Comparison of ENCODE assay signal across 8 cellular contexts in genomic region chr9:108272350-108272899, GRCh38.
DNase-seq lines count a peak whose midpoint lies in the region; ATAC-seq and TF ChIP-seq lines count a peak whose summit lies in the region.

No MANE protein-coding gene starts in this region.

- H3K4me2 ChIP-seq in GM23248 (ENCODE audit: unreplicated experiment) = peak overlapping the region; percentile 86

- no peaks in the 10 kb centered on the region for H3K79me2 ChIP-seq in GM23248 (ENCODE audit: insufficient read depth)

- H3K27ac ChIP-seq in GM23248 = peak overlapping the region; percentile 10; the same call in 1 of the 2 replicates
- H3K27ac ChIP-seq in tibial artery = no peak overlapping the region

- peaks cover 22% of the 10 kb centered on the region for H3K4me1 Mint-ChIP-seq in chondrocyte (ENCODE audit: low read depth)

- H3K9me3 ChIP-seq in GM23248 (ENCODE audit: low read depth) (no peaks in the 10 kb centered on the region), tibial artery (no peaks in the 10 kb centered on the region)

- no peaks in the 10 kb centered on the region for H3K9me3 Mint-ChIP-seq in chondrocyte (ENCODE audit: low read depth)

- DNase-seq in CD1c-positive myeloid dendritic cell (ENCODE audit: extremely low spot score) = peak; percentile 47
- DNase-seq in GM23248 = peak; percentile 74
- peak; percentile 59 to 80 for DNase-seq in NCI-H524 (lab: John Stamatoyannopoulos, UW)
- no peak for DNase-seq in chondrocyte (ENCODE audit: low spot score)
- peak; percentile 63 for DNase-seq in left kidney (ENCODE audit: low read depth, low spot score)
- peak in 1 of 2 donors; percentile 51 for DNase-seq in tibial artery

- no peaks in the 10 kb centered on the region for H3K9me2 ChIP-seq in GM23248 (ENCODE audit: insufficient read depth)

- peak overlapping the region; percentile 22 for H3K27ac Mint-ChIP-seq in chondrocyte (ENCODE audit: unreplicated experiment)

- peak overlapping the region; percentile 64 for H3K9ac ChIP-seq in GM23248

- H3K4me1 ChIP-seq in GM23248 (ENCODE audit: insufficient read depth) (peaks cover 14% of the 10 kb centered on the region), tibial artery (peaks cover 0 to 4% (median 0%) of the 10 kb centered on the region in 4 donors)

- no peaks in the 10 kb centered on the region for H3K36me3 Mint-ChIP-seq in chondrocyte (ENCODE audit: low read depth)

- peak overlapping the region; percentile 85 for H2AFZ ChIP-seq in GM23248

- H3K27me3 Mint-ChIP-seq in chondrocyte (ENCODE audit: low read depth) = peaks cover 4% of the 10 kb centered on the region

- H4K20me1 ChIP-seq in GM23248 (ENCODE audit: insufficient read depth) = no peaks in the 10 kb centered on the region

- no peaks in the 10 kb centered on the region for H3F3A ChIP-seq in GM23248 (ENCODE audit: insufficient read depth)

- no peaks in the 10 kb centered on the region for H3K27me3 ChIP-seq in GM23248 (replicated peaks; ENCODE audit: insufficient read depth)
- H3K27me3 ChIP-seq in tibial artery = no peaks in the 10 kb centered on the region

- H3K36me3 ChIP-seq in GM23248 (ENCODE audit: low read depth) (no peaks in the 10 kb centered on the region), tibial artery (no peaks in the 10 kb centered on the region)

- intact Hi-C loops in tibial artery (cut with DNase I; ENCODE audit: low total_unique reads) = no loop called here

- in situ Hi-C loops in GM23248 (cut with MboI) = loop anchor here (5.0 kb wide), 1 partner anchor 785 kb away; the partner anchor contains the start of gene KLF4

- WGBS in GM23248 (ENCODE audit: low coverage in 1 of 2, low lambda C conversion rate in 2 of 2, missing lambda C conversion rate in 2 of 2), 2 experiments = 38 to 44% methylated on average over 7 of the region's 7 CpGs

- TF ChIP-seq CTCF in chondrocyte (IDR thresholded peaks at IDR 0.05) = peak; percentile 81
- peak; percentile 13 to 35 for TF ChIP-seq CTCF in tibial artery (IDR thresholded peaks at IDR 0.05)

- peak overlapping the region; percentile 36 for H3K4me3 Mint-ChIP-seq in chondrocyte (ENCODE audit: unreplicated experiment)

- ATAC-seq in HG03457 (IDR thresholded peaks at IDR 0.05; ENCODE audit: unreplicated experiment) (no peak), GM19455 (IDR thresholded peaks at IDR 0.05; ENCODE audit: unreplicated experiment) (no peak)

- peak overlapping the region; percentile 47 for H3K4me3 ChIP-seq in GM23248
- no peak overlapping the region for H3K4me3 ChIP-seq in tibial artery
